ENCODE assay signal across 1 cellular context in genomic region chr20:62405108-62405980, GRCh38.
TF ChIP-seq lines count a peak whose summit lies in the region.

No MANE protein-coding gene starts in this region.

TF ChIP-seq in WTC11, 78 proteins besides CTCF, POLR2A, EP300 and RAD21 (continued from another document):
- TF ChIP-seq, protein P1, sequence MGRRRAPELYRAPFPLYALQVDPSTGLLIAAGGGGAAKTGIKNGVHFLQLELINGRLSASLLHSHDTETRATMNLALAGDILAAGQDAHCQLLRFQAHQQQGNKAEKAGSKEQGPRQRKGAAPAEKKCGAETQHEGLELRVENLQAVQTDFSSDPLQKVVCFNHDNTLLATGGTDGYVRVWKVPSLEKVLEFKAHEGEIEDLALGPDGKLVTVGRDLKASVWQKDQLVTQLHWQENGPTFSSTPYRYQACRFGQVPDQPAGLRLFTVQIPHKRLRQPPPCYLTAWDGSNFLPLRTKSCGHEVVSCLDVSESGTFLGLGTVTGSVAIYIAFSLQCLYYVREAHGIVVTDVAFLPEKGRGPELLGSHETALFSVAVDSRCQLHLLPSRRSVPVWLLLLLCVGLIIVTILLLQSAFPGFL (CRISPR knock-in tag; IDR thresholded peaks at IDR 0.05; ENCODE audit: borderline replicate concordance), result no peak
